19 cellular contexts compared by ENCODE assay signal in the genomic region with DNA sequence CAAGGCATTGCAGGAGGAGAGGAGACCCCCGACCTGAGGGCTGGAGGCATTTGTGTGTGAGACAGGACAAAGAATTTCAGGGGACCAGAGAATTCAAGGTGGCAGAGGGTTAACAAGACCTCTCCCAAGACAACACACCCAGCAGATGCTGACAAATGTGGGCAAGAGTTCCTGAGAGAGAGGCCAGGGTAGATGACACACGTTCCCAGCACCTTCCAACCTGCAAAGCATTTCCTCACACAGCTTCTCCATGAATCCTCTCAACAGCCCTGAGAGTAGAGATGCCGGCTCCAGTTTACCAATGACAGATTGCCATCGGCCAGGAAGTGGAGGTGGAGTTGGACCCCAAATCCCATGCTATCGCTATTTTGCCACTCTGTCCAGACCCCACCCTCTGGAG. TPM values are rescaled to one million over a fixed set of nuclear protein-coding genes. Genes with fewer than 3 reads are reported as not detected.
DNase-seq lines count a peak whose midpoint lies in the region; ATAC-seq, FAIRE-seq and TF ChIP-seq lines count a peak whose summit lies in the region.
"Had no signal": no experiment of that assay in that cellular context is flagged by ENCODE, and none has a peak within 500 bp of the region (broad histone marks: within the 10 kb centered on the region; RNA-seq: fewer than 3 reads in every experiment).

No MANE protein-coding gene starts in this region.

- POLR2A ChIA-PET in K562 (lab: Yijun Ruan, JAX): interaction anchor here (0.6 to 0.8 kb wide), 2 partner anchors 17 to 743 kb away, joined by 4 to 5 read pairs; no protein-coding TSS in a partner anchor

- in situ Hi-C loops in K562 (cut with MboI): no loop called here

- 36% methylated on average over 5 of the region's 5 CpGs for whole genome bisulfite sequencing in K562 (ENCODE audit: insufficient coverage, low coverage, missing lambda C conversion rate)

- FAIRE-seq in HTR-8/SVneo (lab: Jason Lieb, UNC): peak; percentile 4
- FAIRE-seq in K562 (lab: Jason Lieb, UNC): no peak
- FAIRE-seq: A204.1, H1 had no signal

- H3K4me3 ChIP-seq in K562 (no peak overlapping the region), neural progenitor cell (no peak overlapping the region), H7 (ENCODE audit: insufficient read depth, low read depth, low read length) (no peak overlapping the region), colonic mucosa (no peak overlapping the region)
- H3K4me3 ChIP-seq: HAP-1 had no signal

- H3K27me3 ChIP-seq in K562 (ENCODE audit: control insufficient read depth in 2 of 2, insufficient read depth in 2 of 2, low read length in 2 of 2) (no peaks in the 10 kb centered on the region), neural progenitor cell (peaks cover 49% of the 10 kb centered on the region), H7 (ENCODE audit: control insufficient read depth, insufficient read depth, low read length) (no peaks in the 10 kb centered on the region; the same call in 1 of the 2 replicates), colonic mucosa (no peaks in the 10 kb centered on the region)
- H3K27me3 ChIP-seq: BE2C had no signal

- H3K27me3 Mint-ChIP-seq in neural progenitor cell (ENCODE audit: insufficient read depth, low read depth): peaks cover 14% of the 10 kb centered on the region

- H3K79me2 ChIP-seq in K562 (ENCODE audit: control insufficient read depth, insufficient read depth, low read length): no peaks in the 10 kb centered on the region
- H3K79me2 ChIP-seq in neural progenitor cell (ENCODE audit: low read depth): no peaks in the 10 kb centered on the region

- H3K4me3 Mint-ChIP-seq in neural progenitor cell: no peak overlapping the region
- H3K4me3 Mint-ChIP-seq: CD14-positive monocyte; CD4-positive, alpha-beta memory T cell; IgD-negative memory B cell had no signal

- no peak for TF ChIP-seq CTCF in K562 (IDR thresholded peaks at IDR 0.05 in 2 of 3, conservative IDR thresholded peaks at IDR 0.05 in 1 of 3; ENCODE audit: insufficient read depth in 2 of 3, low read depth in 1 of 3, low read length in 3 of 3)
- TF ChIP-seq CTCF in neural progenitor cell (IDR thresholded peaks at IDR 0.05): no peak
- TF ChIP-seq CTCF in colonic mucosa (IDR thresholded peaks at IDR 0.05): no peak

- H3K27ac ChIP-seq in K562 (ENCODE audit: extremely low read depth, low read depth, low read length) (no peak overlapping the region; the same call in 2 of the 3 replicates), neural progenitor cell (no peak overlapping the region), colonic mucosa (no peak overlapping the region)

- ATAC-seq in K562 (no peak), HG02763 (IDR thresholded peaks at IDR 0.05; ENCODE audit: unreplicated experiment) (no peak)

- CTCF ChIA-PET in K562 (lab: Yijun Ruan, JAX; ENCODE audit: low intra/inter-chr PET ratio): no interaction called here

- peaks cover 53% of the 10 kb centered on the region for H3K4me1 Mint-ChIP-seq in neural progenitor cell
- H3K4me1 Mint-ChIP-seq: CD14-positive monocyte had no signal

- H3F3A ChIP-seq in neural progenitor cell (ENCODE audit: low read depth): peaks cover 2% of the 10 kb centered on the region

- H3K9me1 ChIP-seq in K562 (ENCODE audit: control insufficient read depth, insufficient read depth, low read length): no peaks in the 10 kb centered on the region

- no peak for TF ChIP-seq RAD21 in K562 (CRISPR knock-in tag; conservative IDR thresholded peaks at IDR 0.05 in 1 of 2, IDR thresholded peaks at IDR 0.05 in 1 of 2)

- H3K9ac ChIP-seq in K562 (ENCODE audit: insufficient read depth in 1 of 2, low read depth in 2 of 2, low read length in 2 of 2) (peak overlapping the region in 1 of 2 experiments; percentile 69; a peak in 1 of 4 replicates), neural progenitor cell (no peak overlapping the region), colonic mucosa (ENCODE audit: low read depth in 2 of 2, low read length in 2 of 2) (no peak overlapping the region)

- H4K20me1 ChIP-seq in K562 (replicated peaks; ENCODE audit: control insufficient read depth, insufficient read depth, low read length): no peaks in the 10 kb centered on the region
- H4K20me1 ChIP-seq in neural progenitor cell (ENCODE audit: low read depth): no peaks in the 10 kb centered on the region

- peaks cover 5% of the 10 kb centered on the region for H3K9me3 Mint-ChIP-seq in neural progenitor cell

- H2AFZ ChIP-seq in K562 (ENCODE audit: low read depth, low read length): peak overlapping the region; percentile 60
- H2AFZ ChIP-seq in neural progenitor cell (replicated peaks): no peak overlapping the region

- H3K9me3 ChIP-seq in K562 (replicated peaks; ENCODE audit: control insufficient read depth, insufficient read depth, low read depth, low read length) (no peaks in the 10 kb centered on the region), neural progenitor cell (ENCODE audit: low read depth) (no peaks in the 10 kb centered on the region), colonic mucosa (no peaks in the 10 kb centered on the region)
- H3K9me3 ChIP-seq: BE2C, HAP-1 had no signal

- no peak for TF ChIP-seq EP300 in K562 (IDR thresholded peaks at IDR 0.05; ENCODE audit: low read length)

- H3K4me1 ChIP-seq in K562 (replicated peaks in 1 of 2; ENCODE audit: control insufficient read depth in 2 of 2, insufficient read depth in 2 of 2, low read length in 2 of 2): peaks cover 26 to 31% of the 10 kb centered on the region in 2 experiments
- H3K4me1 ChIP-seq in neural progenitor cell: peaks cover 4% of the 10 kb centered on the region
- no peaks in the 10 kb centered on the region for H3K4me1 ChIP-seq in colonic mucosa
- H3K4me1 ChIP-seq: BE2C, HAP-1 had no signal

- no peaks in the 10 kb centered on the region for H3K36me3 ChIP-seq in K562 (ENCODE audit: control insufficient read depth, insufficient read depth, low read length)
- no peaks in the 10 kb centered on the region for H3K36me3 ChIP-seq in neural progenitor cell
- H3K36me3 ChIP-seq in H7 (replicated peaks; ENCODE audit: control insufficient read depth, insufficient read depth, low read length): no peaks in the 10 kb centered on the region
- H3K36me3 ChIP-seq in colonic mucosa: no peaks in the 10 kb centered on the region
- H3K36me3 ChIP-seq: BE2C, HAP-1 had no signal

- no peak overlapping the region for H3K4me2 ChIP-seq in K562 (ENCODE audit: insufficient read depth, low read length)
- no peak overlapping the region for H3K4me2 ChIP-seq in neural progenitor cell

- no peak for TF ChIP-seq POLR2A in K562 (conservative IDR thresholded peaks at IDR 0.05)

- no TSS peak for BruUV-seq in K562 (replicated peaks; lab: Mats Ljungman, UMichigan)

- peaks cover 36% of the 10 kb centered on the region for H3K36me3 Mint-ChIP-seq in neural progenitor cell
- H3K36me3 Mint-ChIP-seq: CD14-positive monocyte; CD4-positive, alpha-beta memory T cell had no signal

- intact Hi-C loops in K562 (cut with micrococcal nuclease): no loop called here
- intact Hi-C loops in colonic mucosa (cut with DNase I): no loop called here

- H3K27ac Mint-ChIP-seq in neural progenitor cell: peak overlapping the region; percentile 76
- H3K27ac Mint-ChIP-seq: CD4-positive, alpha-beta memory T cell; IgD-negative memory B cell had no signal

- DNase-seq in HTR-8/SVneo (ENCODE audit: insufficient read length, low spot score): no peak
- DNase-seq in K562 (ENCODE audit: extremely low read depth in 1 of 4, low spot score in 3 of 4): no peak
- no peak for DNase-seq in neural progenitor cell (ENCODE audit: low spot score)
- DNase-seq in H7: no peak
- DNase-seq in D341Med (ENCODE audit: low spot score): no peak
- no peak for DNase-seq in colonic mucosa
- DNase-seq: ACHN; BE2C; CD4-positive, alpha-beta memory T cell; DMS79 treated with DMSO at 0.1 percent for 48 hours; GF-D8; KG1 had no signal

RNA-seq across cellular contexts. Expression of a gene that starts 25.0 kb away (rescaled TPM):
- total RNA-seq in K562 (2011; cell fraction: chromatin; rRNA removed; ENCODE audit: low replicate concordance): 8.1 and 10.9 TPM in 2 replicates
- 6.1 and 6.8 TPM in 2 replicates for total RNA-seq in K562 (2011; cell fraction: nucleolus; rRNA removed)
- total RNA-seq in K562 (2011; cell fraction: nucleoplasm; rRNA removed): 7.8 and 8.3 TPM in 2 replicates
- total RNA-seq in K562 (2014; rRNA removed) (1.5 and 2.9 TPM in 2 replicates), K562 (2014; rRNA removed; fragmentation: Illumina TruSeq; extraction: Trizol) (2.2 and 2.4 TPM in 2 replicates), K562 (2015; rRNA removed; fragmentation: Illumina TruSeq; extraction: Trizol) (2.6 and 2.8 TPM in 2 replicates), K562 (2021) (2.7 and 3.5 TPM in 2 replicates), neural progenitor cell (ENCODE audit: low replicate concordance) (1.1 and 1.7 TPM in 2 replicates), colonic mucosa (1 to 10 TPM in 1 of 2 donors, under 1 TPM in 1; 0.64 to 1.0 TPM)
- polyA plus RNA-seq in K562 (2011; rRNA removed) (5.9 and 6.1 TPM in 2 replicates), K562 (2014; fragmentation: Illumina TruSeq; extraction: Trizol) (3.2 and 3.6 TPM in 2 replicates), K562 (2014; fragmentation: Nextera tagmentation; extraction: Ambion mirVana) (1 to 10 TPM; 2.1 to 3.5 TPM), K562 (2014; rRNA removed) (2.5 and 3.3 TPM in 2 replicates)
- 3.4 and 3.9 TPM in 2 replicates for polyA plus RNA-seq in K562 (2011; cell fraction: cytosol; rRNA removed)
- polyA plus RNA-seq in K562 (2011; cell fraction: nucleus; rRNA removed): 18.0 and 19.7 TPM in 2 replicates
- polyA plus RNA-seq in K562 (2012): 2.5 and 2.8 TPM in 2 replicates
- polyA minus RNA-seq in K562 (2011; rRNA and poly(A)+ RNA removed): 2.9 and 3.6 TPM in 2 replicates
- 2.0 and 2.4 TPM in 2 replicates for polyA minus RNA-seq in K562 (2011; cell fraction: cytosol; rRNA and poly(A)+ RNA removed)
- polyA minus RNA-seq in K562 (2011; cell fraction: nucleus; rRNA and poly(A)+ RNA removed): 2.6 and 2.7 TPM in 2 replicates
- 29.9 and 31.9 TPM in 2 replicates for total RNA-seq in H7 (2014; rRNA removed; shearing (Covaris generic))
- total RNA-seq: CD4-positive, alpha-beta memory T cell had no signal
- polyA plus RNA-seq: CD14-positive monocyte; CD4-positive, alpha-beta memory T cell had no signal

RNA-seq across cellular contexts. Expression of a gene that starts 57.8 kb away (rescaled TPM):
- total RNA-seq in K562 (2011; cell fraction: chromatin; rRNA removed; ENCODE audit: low replicate concordance): not detected in 2 replicates
- total RNA-seq in K562 (2011; cell fraction: nucleolus; rRNA removed): not detected in 2 replicates
- not detected in 2 replicates for total RNA-seq in K562 (2011; cell fraction: nucleoplasm; rRNA removed)
- total RNA-seq in K562 (2014; rRNA removed): not detected in 2 replicates
- total RNA-seq in K562 (2014; rRNA removed; fragmentation: Illumina TruSeq; extraction: Trizol): not detected in 2 replicates
- not detected in 2 replicates for total RNA-seq in K562 (2015; rRNA removed; fragmentation: Illumina TruSeq; extraction: Trizol)
- not detected in 2 replicates for total RNA-seq in K562 (2021)
- not detected in 2 replicates for polyA plus RNA-seq in K562 (2011; rRNA removed)
- polyA plus RNA-seq in K562 (2011; cell fraction: cytosol; rRNA removed): not detected in 2 replicates
- polyA plus RNA-seq in K562 (2011; cell fraction: nucleus; rRNA removed): not detected in 2 replicates
- not detected in 2 replicates for polyA plus RNA-seq in K562 (2012)
- polyA plus RNA-seq in K562 (2014; fragmentation: Illumina TruSeq; extraction: Trizol): not detected in 2 replicates
- not detected for polyA plus RNA-seq in K562 (2014; fragmentation: Nextera tagmentation; extraction: Ambion mirVana)
- polyA plus RNA-seq in K562 (2014; rRNA removed): not detected in 2 replicates
- polyA minus RNA-seq in K562 (2011; rRNA and poly(A)+ RNA removed): not detected in 2 replicates
- polyA minus RNA-seq in K562 (2011; cell fraction: cytosol; rRNA and poly(A)+ RNA removed): not detected in 2 replicates
- not detected in 2 replicates for polyA minus RNA-seq in K562 (2011; cell fraction: nucleus; rRNA and poly(A)+ RNA removed)
- total RNA-seq in neural progenitor cell (ENCODE audit: low replicate concordance): 0.12 TPM in 1 of 2 replicates, not detected in the other
- 0.48 and 0.83 TPM in 2 replicates for total RNA-seq in H7 (2014; rRNA removed; shearing (Covaris generic))
- total RNA-seq in colonic mucosa: not detected
- total RNA-seq: CD4-positive, alpha-beta memory T cell; H1; HT1080 had no signal
- polyA plus RNA-seq: CD4-positive, alpha-beta memory T cell; IgD-negative memory B cell had no signal
